1 cellular context compared by ENCODE assay signal in genomic region chr5:32585446-32586250, GRCh38.
A peak's percentile ranks its signal among the peaks of the same experiment; 100 is the strongest.
TF ChIP-seq lines count a peak whose summit lies in the region.

Gene SUB1, plus strand, starts transcription at chr5:32585557. Its CDS starts 2,956 bp downstream, at chr5:32588513.

TF ChIP-seq in GM12878, 131 proteins besides CTCF, POLR2A, EP300 and RAD21 (continued from another document and continues in another):
- TF ChIP-seq REST (IDR thresholded peaks at IDR 0.05; ENCODE audit: low read depth, low read length) (peak; percentile 60), POU2F2 (IDR thresholded peaks at IDR 0.05; ENCODE audit: borderline replicate concordance, low read depth, low read length) (peak; percentile 85), YBX1 (IDR thresholded peaks at IDR 0.05) (no peak), ATF7 (IDR thresholded peaks at IDR 0.05; ENCODE audit: low read depth) (peak; percentile 66; the same call in 1 of the 2 replicates), ZBTB33 (IDR thresholded peaks at IDR 0.05) (no peak), TCF7 (IDR thresholded peaks at IDR 0.05; ENCODE audit: borderline replicate concordance) (no peak), MLLT1 (IDR thresholded peaks at IDR 0.05) (peak; percentile 73; the same call in 1 of the 2 replicates), RBBP5 (conservative IDR thresholded peaks at IDR 0.05) (no peak), TARDBP (IDR thresholded peaks at IDR 0.05; ENCODE audit: borderline replicate concordance) (no peak), HDAC6 (IDR thresholded peaks at IDR 0.05; ENCODE audit: unreplicated experiment) (peak; percentile 68), HCFC1 (IDR thresholded peaks at IDR 0.05; ENCODE audit: low read length) (peak; percentile 40), ZBTB11 (CRISPR knock-in tag; IDR thresholded peaks at IDR 0.05) (peak; percentile 59), ZSCAN29 (IDR thresholded peaks at IDR 0.05) (no peak), MTA2 (IDR thresholded peaks at IDR 0.05; ENCODE audit: low read depth) (no peak), ETV6 (conservative IDR thresholded peaks at IDR 0.05 in 1 of 2, IDR thresholded peaks at IDR 0.05 in 1 of 2; ENCODE audit: borderline replicate concordance in 1 of 2, low read depth in 1 of 2) (no peak; a peak in 1 of 4 replicates), MYC (IDR thresholded peaks at IDR 0.05; ENCODE audit: insufficient read depth, insufficient read length, insufficient replicate concordance, low read length, severe bottlenecking) (no peak), IRF3 (IDR thresholded peaks at IDR 0.05) (no peak), PAX5 (IDR thresholded peaks at IDR 0.05; ENCODE audit: borderline replicate concordance, low read depth, low read length) (peak; percentile 51; the same call in 1 of the 2 replicates), KDM1A (IDR thresholded peaks at IDR 0.05; ENCODE audit: borderline replicate concordance) (no peak), SUPT20H (IDR thresholded peaks at IDR 0.05; ENCODE audit: borderline replicate concordance, control insufficient read depth, low read depth, low read length) (no peak), NRF1 (conservative IDR thresholded peaks at IDR 0.05; ENCODE audit: low read depth, low read length) (no peak), CEBPZ (IDR thresholded peaks at IDR 0.05; ENCODE audit: low read depth, low read length) (no peak), E2F8 (IDR thresholded peaks at IDR 0.05; ENCODE audit: low read depth, partially characterized antibody) (no peak), KLF5 (IDR thresholded peaks at IDR 0.05; ENCODE audit: partially characterized antibody) (peak; percentile 64), ZNF687 (IDR thresholded peaks at IDR 0.05) (no peak), SREBF2 (IDR thresholded peaks at IDR 0.05; ENCODE audit: low read length) (no peak), TCF12 (IDR thresholded peaks at IDR 0.05; ENCODE audit: low read depth, low read length) (peak; percentile 63; the same call in 1 of the 2 replicates), YY1 (IDR thresholded peaks at IDR 0.05; ENCODE audit: low read depth, low read length) (peak; percentile 93), ESRRA (IDR thresholded peaks at IDR 0.05; ENCODE audit: low read length) (0 out of 2 replicates have a peak, but pooled peaks have one; percentile 56), ATF3 (IDR thresholded peaks at IDR 0.05; ENCODE audit: borderline replicate concordance, extremely low read depth, low read depth, low read length) (peak; percentile 70; the same call in 1 of the 2 replicates), EZH2 (IDR thresholded peaks at IDR 0.05; ENCODE audit: borderline replicate concordance, control insufficient read depth, low read depth, low read length) (no peak)
